ENCODE assay signal across 14 cellular contexts in genomic region chr7:34844936-34845665, GRCh38.
"Had no signal": no experiment of that assay in that cellular context is flagged by ENCODE, and none has a peak within 500 bp of the region (broad histone marks: within the 10 kb centered on the region; RNA-seq: fewer than 3 reads in every experiment).

No MANE protein-coding gene starts in this region.

- H3K36me3 ChIP-seq: brain microvascular endothelial cell, pancreas, stomach, thoracic aorta had no signal

- H3K27ac Mint-ChIP-seq: activated CD4-positive, alpha-beta memory T cell treated with anti-CD3 and anti-CD28 coated beads for 36 hours; activated CD4-positive, alpha-beta T cell treated with anti-CD3 and anti-CD28 coated beads for 36 hours; activated naive CD8-positive, alpha-beta T cell; naive B cell had no signal

- H3K27ac ChIP-seq: brain microvascular endothelial cell, pancreas, stomach, thoracic aorta had no signal

- H3K4me1 Mint-ChIP-seq: naive B cell had no signal

- H3K27me3 ChIP-seq: brain microvascular endothelial cell, pancreas, stomach had no signal

- H3K4me3 ChIP-seq: pancreas, stomach, thoracic aorta had no signal

- H3K36me3 Mint-ChIP-seq: activated CD4-positive, alpha-beta memory T cell treated with anti-CD3 and anti-CD28 coated beads for 36 hours; activated naive CD8-positive, alpha-beta T cell had no signal

- H3K4me3 Mint-ChIP-seq: activated CD4-positive, alpha-beta memory T cell treated with anti-CD3 and anti-CD28 coated beads for 36 hours; activated CD4-positive, alpha-beta T cell treated with anti-CD3 and anti-CD28 coated beads for 36 hours; activated naive CD8-positive, alpha-beta T cell had no signal

- ATAC-seq: pancreas had no signal

- H3K4me1 ChIP-seq: pancreas, stomach had no signal

- DNase-seq: activated CD4-positive, alpha-beta memory T cell treated with anti-CD3 and anti-CD28 coated beads for 36 hours; activated CD4-positive, alpha-beta T cell treated with anti-CD3 and anti-CD28 coated beads for 36 hours; activated effector memory CD4-positive, alpha-beta T cell treated with anti-CD3 and anti-CD28 coated beads, Interleukin-2, amount 50 U/mL, for 16 hours; activated T-cell treated with anti-CD3 and anti-CD28 coated beads, Interleukin-2, amount 50 U/mL, for 48 hours; cortex of kidney; effector CD4-positive, alpha-beta T cell; naive B cell; pancreas; stimulated activated CD4-positive, alpha-beta T cell treated with anti-CD3 and anti-CD28 coated beads, Interleukin-12 subunit alpha, Interleukin-12 subunit beta, amount 100 ng/mL, for 4 hours; stimulated activated CD4-positive, alpha-beta T cell treated with anti-CD3 and anti-CD28 coated beads, Interleukin-2, amount 100 ng/mL, for 24 hours; stomach had no signal

- H3K9me3 ChIP-seq: pancreas, thoracic aorta had no signal
